Comparison of ENCODE assay signal across 8 cellular contexts in the genomic region with DNA sequence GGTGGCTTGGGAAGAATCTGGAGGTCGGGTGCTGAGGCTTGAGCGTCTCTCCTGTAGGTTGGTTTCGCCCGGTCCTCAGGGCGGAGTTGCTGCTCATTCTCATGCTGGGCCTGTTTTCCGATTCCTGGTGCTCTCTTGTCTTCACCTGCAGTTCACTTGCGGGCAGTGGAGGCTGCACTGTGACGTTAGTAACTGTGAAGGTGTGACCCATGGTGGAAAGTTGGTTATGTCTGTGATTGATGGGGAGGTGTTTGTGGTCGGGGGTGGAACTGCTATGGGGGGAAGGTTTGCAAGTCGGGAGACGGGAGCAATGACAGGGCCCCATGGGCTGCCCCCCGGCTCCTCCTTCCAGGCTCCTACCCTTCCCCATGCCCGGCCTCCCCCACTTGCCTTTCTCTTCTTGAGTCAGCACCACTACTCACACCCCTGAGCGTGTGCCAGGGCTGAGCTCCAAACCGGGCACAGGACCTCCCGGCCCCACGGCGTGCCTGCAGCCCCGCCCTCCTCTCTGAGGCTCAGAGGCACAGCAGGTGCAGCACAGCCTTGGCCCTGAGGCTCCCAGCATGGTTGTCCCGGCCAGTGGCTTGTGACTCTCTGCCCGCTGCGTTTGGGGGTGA.
DNase-seq lines count a peak whose midpoint lies in the region; ATAC-seq lines count a peak whose summit lies in the region.

No MANE protein-coding gene starts in this region.

- peak; percentile 13 for DNase-seq in stimulated activated CD8-positive, alpha-beta memory T cell treated with anti-CD3 and anti-CD28 coated beads, Interleukin-12 subunit alpha, Interleukin-12 subunit beta, amount 100 ng/mL, for 4 hours (ENCODE audit: low read depth)
- DNase-seq in stimulated activated CD8-positive, alpha-beta memory T cell treated with anti-CD3 and anti-CD28 coated beads, Interleukin-4, amount 100 ng/mL, for 48 hours: no peak
- peak; percentile 31 to 70 for DNase-seq in central memory CD8-positive, alpha-beta T cell (ENCODE audit: low spot score in 2 of 2)
- DNase-seq in myocyte (ENCODE audit: low read depth): peak; percentile 61
- DNase-seq in NOMO-1 treated with DMSO at 0.1 percent for 48 hours (lab: John Stamatoyannopoulos, UW; ENCODE audit: unreplicated experiment): no peak
- DNase-seq in foreskin melanocyte: no peak
- no peak for DNase-seq in SIG-M5 treated with dmso at 0.1 percent for 504 hours (lab: John Stamatoyannopoulos, UW; ENCODE audit: unreplicated experiment)

- peaks cover 4% of the 10 kb centered on the region for H3K36me3 Mint-ChIP-seq in central memory CD8-positive, alpha-beta T cell (ENCODE audit: insufficient read depth)

- no peaks in the 10 kb centered on the region for H3K9me3 Mint-ChIP-seq in central memory CD8-positive, alpha-beta T cell

- peaks cover 34% of the 10 kb centered on the region for H3K4me1 Mint-ChIP-seq in central memory CD8-positive, alpha-beta T cell

- H3K27ac Mint-ChIP-seq in central memory CD8-positive, alpha-beta T cell (ENCODE audit: low read depth): peak overlapping the region; percentile 87

- H3K27me3 Mint-ChIP-seq in central memory CD8-positive, alpha-beta T cell: no peaks in the 10 kb centered on the region

- peak; percentile 93 for ATAC-seq in central memory CD8-positive, alpha-beta T cell (replicated peaks; ENCODE audit: extremely low read depth, poor library complexity, severe bottlenecking)
- ATAC-seq in HG03095 (IDR thresholded peaks at IDR 0.05; ENCODE audit: unreplicated experiment): no peak

- H3K4me3 Mint-ChIP-seq in central memory CD8-positive, alpha-beta T cell: peak overlapping the region; percentile 59

Comparison
In these comparisons a context has a peak if more than half of its experiments do, and no peak if none do; other contexts are left out.
1. DNase-seq: peak in stimulated activated CD8-positive, alpha-beta memory T cell treated with anti-CD3 and anti-CD28 coated beads, Interleukin-12 subunit alpha, Interleukin-12 subunit beta, amount 100 ng/mL, for 4 hours (single experiment), central memory CD8-positive, alpha-beta T cell (2 of 2) and myocyte (single experiment); none in stimulated activated CD8-positive, alpha-beta memory T cell treated with anti-CD3 and anti-CD28 coated beads, Interleukin-4, amount 100 ng/mL, for 48 hours (single experiment), NOMO-1 treated with DMSO at 0.1 percent for 48 hours (single experiment), foreskin melanocyte (single experiment) and SIG-M5 treated with dmso at 0.1 percent for 504 hours (single experiment).